24 cellular contexts compared by ENCODE assay signal in the genomic region with DNA sequence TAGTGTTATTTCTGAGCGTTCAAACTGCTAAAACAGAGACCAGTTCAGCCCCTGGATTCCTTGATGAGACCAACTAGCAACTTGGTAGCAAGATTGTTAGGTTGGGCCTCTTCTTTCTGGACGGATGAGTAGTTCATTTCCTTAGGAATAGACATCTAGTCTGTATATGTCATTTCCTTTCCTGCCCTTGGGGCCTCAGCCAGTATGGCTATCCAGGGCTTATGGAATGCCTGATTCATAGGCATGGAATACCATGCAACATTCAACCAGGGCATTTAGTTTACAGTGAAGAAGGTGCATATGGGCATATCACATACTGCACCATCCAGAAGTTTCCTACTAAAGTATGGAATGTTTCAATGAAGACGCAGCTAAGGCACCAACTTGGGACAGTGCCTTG. TPM values are rescaled to one million over a fixed set of nuclear protein-coding genes. Genes with fewer than 3 reads are reported as not detected.
A peak's percentile ranks its signal among the peaks of the same experiment; 100 is the strongest.
DNase-seq lines count a peak whose midpoint lies in the region; ATAC-seq and TF ChIP-seq lines count a peak whose summit lies in the region.
"Had no signal": no experiment of that assay in that cellular context is flagged by ENCODE, and none has a peak within 500 bp of the region (broad histone marks: within the 10 kb centered on the region; RNA-seq: fewer than 3 reads in every experiment).

No MANE protein-coding gene starts in this region.

- peaks cover 3% of the 10 kb centered on the region; the same call in 1 of the 2 replicates for H3K9me3 Mint-ChIP-seq in HFFc6
- no peaks in the 10 kb centered on the region for H3K9me3 Mint-ChIP-seq in T-helper 2 cell treated with Interferon-gamma antibody and Interleukin-4, amounts not matched to agents 5 μg/mL and 100 μg/mL, for 36 hours
- H3K9me3 Mint-ChIP-seq: IgD-negative memory B cell; neural crest cell; stimulated activated naive CD8-positive, alpha-beta T cell treated with anti-CD3 and anti-CD28 coated beads, Interleukin-15, amount 100 ng/mL, for 72 hours had no signal

- no peaks in the 10 kb centered on the region for H3K36me3 ChIP-seq in RWPE2 (ENCODE audit: low read depth)
- H3K36me3 ChIP-seq: BLaER1, esophagus muscularis mucosa, SJCRH30, spleen, tibial nerve had no signal

- peaks cover 56% of the 10 kb centered on the region for H3K4me1 Mint-ChIP-seq in HFFc6 (ENCODE audit: low read depth)
- no peaks in the 10 kb centered on the region for H3K4me1 Mint-ChIP-seq in T-helper 2 cell treated with Interferon-gamma antibody and Interleukin-4, amounts not matched to agents 5 μg/mL and 100 μg/mL, for 36 hours (ENCODE audit: low read depth)
- H3K4me1 Mint-ChIP-seq: IgD-negative memory B cell; neural crest cell; stimulated activated naive CD8-positive, alpha-beta T cell treated with anti-CD3 and anti-CD28 coated beads, Interleukin-15, amount 100 ng/mL, for 72 hours; T-helper 17 cell had no signal

- ATAC-seq in RWPE2 (ENCODE audit: low read depth): peak; percentile 75
- ATAC-seq in GM21528 (IDR thresholded peaks at IDR 0.05; ENCODE audit: low FRiP score, unreplicated experiment): no peak
- ATAC-seq: left ventricle myocardium superior; stimulated activated naive CD8-positive, alpha-beta T cell treated with anti-CD3 and anti-CD28 coated beads, Interleukin-15, amount 100 ng/mL, for 72 hours; T-helper 17 cell had no signal

- H3K4me3 Mint-ChIP-seq in HFFc6: 0 out of 2 replicates have a peak overlapping the region, but pooled peaks have one; percentile 29
- no peak overlapping the region for H3K4me3 Mint-ChIP-seq in T-helper 2 cell treated with Interferon-gamma antibody and Interleukin-4, amounts not matched to agents 5 μg/mL and 100 μg/mL, for 36 hours
- H3K4me3 Mint-ChIP-seq: IgD-negative memory B cell; neural crest cell; stimulated activated naive CD8-positive, alpha-beta T cell treated with anti-CD3 and anti-CD28 coated beads, Interleukin-15, amount 100 ng/mL, for 72 hours; T-helper 17 cell had no signal

- no peaks in the 10 kb centered on the region for H3K9me3 ChIP-seq in RWPE2 (ENCODE audit: severe bottlenecking)
- H3K9me3 ChIP-seq: BLaER1, esophagus muscularis mucosa, SJCRH30, spleen, tibial nerve had no signal

- H3K4me3 ChIP-seq in RWPE2 (ENCODE audit: severe bottlenecking): no peak overlapping the region
- H3K4me3 ChIP-seq: BLaER1, esophagus muscularis mucosa, SJCRH30, spleen, tibial nerve had no signal

- no peaks in the 10 kb centered on the region for H3K27me3 ChIP-seq in RWPE2 (ENCODE audit: insufficient read depth, poor library complexity, severe bottlenecking)
- H3K27me3 ChIP-seq: BLaER1, esophagus muscularis mucosa, SJCRH30, spleen, tibial nerve had no signal

- H3K36me3 Mint-ChIP-seq in HFFc6 (ENCODE audit: low read depth): peaks cover 22% of the 10 kb centered on the region
- H3K36me3 Mint-ChIP-seq in T-helper 2 cell treated with Interferon-gamma antibody and Interleukin-4, amounts not matched to agents 5 μg/mL and 100 μg/mL, for 36 hours (ENCODE audit: low read depth): no peaks in the 10 kb centered on the region

- H3K4me1 ChIP-seq in RWPE2 (ENCODE audit: insufficient read depth, poor library complexity, severe bottlenecking): peaks cover 14% of the 10 kb centered on the region
- H3K4me1 ChIP-seq: BLaER1, SJCRH30, spleen had no signal

- H3K27me3 Mint-ChIP-seq in HFFc6 (ENCODE audit: insufficient read depth): no peaks in the 10 kb centered on the region
- H3K27me3 Mint-ChIP-seq in T-helper 2 cell treated with Interferon-gamma antibody and Interleukin-4, amounts not matched to agents 5 μg/mL and 100 μg/mL, for 36 hours (ENCODE audit: low read depth): no peaks in the 10 kb centered on the region
- H3K27me3 Mint-ChIP-seq: IgD-negative memory B cell; stimulated activated naive CD8-positive, alpha-beta T cell treated with anti-CD3 and anti-CD28 coated beads, Interleukin-15, amount 100 ng/mL, for 72 hours; T-helper 17 cell had no signal

- H3K27ac ChIP-seq in RWPE2 (ENCODE audit: poor library complexity, severe bottlenecking): peak overlapping the region; percentile 34
- H3K27ac ChIP-seq: BLaER1, esophagus muscularis mucosa, SJCRH30, spleen, tibial nerve had no signal

- peak overlapping the region; percentile 84 for H3K27ac Mint-ChIP-seq in HFFc6
- H3K27ac Mint-ChIP-seq in T-helper 2 cell treated with Interferon-gamma antibody and Interleukin-4, amounts not matched to agents 5 μg/mL and 100 μg/mL, for 36 hours: no peak overlapping the region
- H3K27ac Mint-ChIP-seq: IgD-negative memory B cell; stimulated activated naive CD8-positive, alpha-beta T cell treated with anti-CD3 and anti-CD28 coated beads, Interleukin-15, amount 100 ng/mL, for 72 hours; T-helper 17 cell had no signal

- TF ChIP-seq CTCF in HFFc6 (IDR thresholded peaks at IDR 0.05) (no peak), RWPE2 (IDR thresholded peaks at IDR 0.05; ENCODE audit: poor library complexity, severe bottlenecking) (no peak)

- DNase-seq in HFFc6 (peak; percentile 73), RWPE2 (ENCODE audit: low spot score) (no peak), fibroblast of peridontal ligament (ENCODE audit: extremely low read depth) (peak; percentile 38), hippocampal formation (lab: John Stamatoyannopoulos, UW) (no peak)
- DNase-seq in T-helper 2 cell treated with Interferon-gamma antibody and Interleukin-4, amounts not matched to agents 5 μg/mL and 100 μg/mL, for 36 hours (ENCODE audit: low spot score): no peak
- DNase-seq in activated naive CD4-positive, alpha-beta T cell treated with Interleukin-2 at 50 U/mL for 16 hours: no peak
- DNase-seq: activated T-cell treated with anti-CD3 and anti-CD28 coated beads for 4 hours; aorta; Calu3; effector CD8-positive, alpha-beta T cell; head of caudate nucleus; left ventricle myocardium superior; NCI-H748 treated with DMSO at 0.1 percent for 48 hours; SJCRH30; spleen; stimulated activated CD4-positive, alpha-beta T cell treated with anti-CD3 and anti-CD28 coated beads, Interleukin-4, amount 100 ng/mL, for 24 hours; stimulated activated naive CD8-positive, alpha-beta T cell treated with anti-CD3 and anti-CD28 coated beads, Interleukin-15, amount 100 ng/mL, for 72 hours; T-helper 17 cell had no signal

RNA-seq across cellular contexts. Expression of a gene that starts 14.6 kb away (rescaled TPM):
- total RNA-seq in HFFc6 (2021; fragmentation: NEBNext Ultra II Directional; extraction: Animal tissue kit (Norgen Biotek cat#: 25700)): 100 to 1,000 TPM in 4 of 6 experiments, 10 to 100 TPM in 2; 70.6 to 148 (median 123) TPM
- total RNA-seq: T-helper 17 cell had no signal

Comparison
In these comparisons a context has a peak if more than half of its experiments do, and no peak if none do; other contexts are left out.
1. DNase-seq: peak in HFFc6 (single experiment) and fibroblast of peridontal ligament (single experiment); none in RWPE2 (single experiment), hippocampal formation (0 of 2), T-helper 2 cell treated with Interferon-gamma antibody and Interleukin-4, amounts not matched to agents 5 μg/mL and 100 μg/mL, for 36 hours (single experiment) and activated naive CD4-positive, alpha-beta T cell treated with Interleukin-2 at 50 U/mL for 16 hours (single experiment).